ENCODE assay signal across 8 cellular contexts in the genomic region with DNA sequence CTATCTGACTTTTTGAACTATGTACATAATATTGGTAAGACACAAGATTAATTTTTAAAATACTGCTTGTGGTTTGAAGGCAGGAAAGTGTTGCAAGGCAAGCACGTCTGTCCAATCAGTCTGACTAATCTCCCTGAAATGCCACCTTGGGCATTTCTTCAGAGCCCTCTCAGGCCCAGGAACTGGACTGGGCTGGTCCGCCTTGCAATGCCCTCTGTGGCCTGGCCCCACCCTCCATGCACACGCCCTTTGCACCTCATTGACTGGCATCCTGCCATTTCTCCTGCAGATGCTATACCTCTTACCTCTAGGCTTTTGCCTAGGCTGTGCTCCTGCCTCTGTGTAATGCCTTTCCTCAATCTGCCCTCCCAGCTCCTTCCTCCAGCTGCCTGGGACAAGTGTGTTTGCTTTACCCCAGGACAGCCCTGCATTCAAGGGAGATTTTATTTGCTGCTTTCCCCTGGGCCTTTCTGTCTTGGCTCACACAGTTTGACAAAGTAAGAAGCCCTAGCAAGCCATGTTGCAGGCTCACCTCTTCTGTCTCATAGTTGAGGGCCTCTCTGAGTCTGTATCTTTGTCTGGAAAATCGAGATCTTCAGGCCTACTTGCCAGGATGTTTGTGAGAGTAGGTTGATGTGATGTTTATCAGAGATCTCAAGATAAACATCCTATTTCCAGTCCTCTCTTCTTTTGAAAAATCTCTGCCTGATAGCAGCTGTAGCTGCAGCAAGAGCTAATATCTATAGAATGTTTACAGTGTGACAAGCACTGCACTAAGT.
DNase-seq lines count a peak whose midpoint lies in the region; ATAC-seq and TF ChIP-seq lines count a peak whose summit lies in the region.

No MANE protein-coding gene starts in this region.

- no peaks in the 10 kb centered on the region for H3K36me3 ChIP-seq in right lobe of liver

- TF ChIP-seq CTCF in AG10803 (conservative IDR thresholded peaks at IDR 0.05; ENCODE audit: low read length) (no peak), right lobe of liver (IDR thresholded peaks at IDR 0.05) (no peak)

- 29% methylated on average over 3 of the region's 4 CpGs for WGBS in right lobe of liver (ENCODE audit: insufficient coverage, low coverage, low lambda C conversion rate, missing lambda C conversion rate)

- no peak overlapping the region for H3K4me3 ChIP-seq in AG10803 (ENCODE audit: low read length)
- no peak overlapping the region for H3K4me3 ChIP-seq in right lobe of liver

- no peak overlapping the region for H3K27ac ChIP-seq in right lobe of liver

- H3K9me3 ChIP-seq in right lobe of liver, result no peaks in the 10 kb centered on the region

- no peaks in the 10 kb centered on the region for H3K27me3 ChIP-seq in right lobe of liver

- DNase-seq in AG10803 (ENCODE audit: low read depth), result peak; percentile 92
- DNase-seq in MV-4-11 (lab: John Stamatoyannopoulos, UW), result peak; percentile 36
- DNase-seq in amniotic epithelial cell (ENCODE audit: low read depth), result peak; percentile 95
- DNase-seq in right lobe of liver, result peak; percentile 44 to 64 (median 56)
- DNase-seq in NCI-H446 treated with DMSO at 0.1 percent for 48 hours (lab: John Stamatoyannopoulos, UW), result no peak

- H3K4me1 ChIP-seq in right lobe of liver, result no peaks in the 10 kb centered on the region

- intact Hi-C loops in right lobe of liver (cut with DNase I), result no loop called here

- no peak for TF ChIP-seq POLR2A in right lobe of liver (IDR thresholded peaks at IDR 0.05)

- ATAC-seq in right lobe of liver, result peak; percentile 78 to 91 (median 85)
- ATAC-seq in HG03025 (IDR thresholded peaks at IDR 0.05; ENCODE audit: low FRiP score, unreplicated experiment), result no peak
- ATAC-seq in GM19328 (IDR thresholded peaks at IDR 0.05; ENCODE audit: unreplicated experiment), result no peak
- no peak for ATAC-seq in HG03139 (IDR thresholded peaks at IDR 0.05; ENCODE audit: unreplicated experiment)

Comparison
In these comparisons a context has a peak if more than half of its experiments do, and no peak if none do; other contexts are left out.
1. ATAC-seq: peak in right lobe of liver (4 of 4); none in HG03025 (single experiment), GM19328 (single experiment) and HG03139 (single experiment).